27 cellular contexts compared by ENCODE assay signal in the genomic region with DNA sequence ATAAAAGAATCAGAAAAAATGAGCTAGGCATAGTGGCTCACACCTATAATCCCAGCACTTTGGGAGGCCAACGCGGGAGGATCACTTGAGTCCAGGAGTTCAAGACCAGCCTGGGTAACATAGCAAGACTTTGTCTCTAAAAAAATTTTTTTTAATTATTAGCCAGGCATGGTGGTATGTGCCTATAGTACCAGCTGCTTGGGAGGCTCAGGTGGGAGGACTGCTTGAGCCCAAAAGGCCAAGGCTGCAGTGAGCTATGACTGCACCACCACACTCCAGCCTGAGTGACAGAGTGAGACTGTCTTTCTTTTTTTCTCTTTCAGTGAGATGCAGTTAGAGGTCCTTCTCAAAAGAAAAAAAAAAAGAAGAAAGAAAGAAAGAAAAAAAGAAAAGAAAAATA.
"Had no signal": no experiment of that assay in that cellular context is flagged by ENCODE, and none has a peak within 500 bp of the region (broad histone marks: within the 10 kb centered on the region; RNA-seq: fewer than 3 reads in every experiment).

No MANE protein-coding gene starts in this region.

- H3K9me3 Mint-ChIP-seq: dendritic cell treated with granulocyte-macrophage colony-stimulating factor and Interleukin-4, amounts not matched to agents 40 ng/mL and 50 ng/mL, for 4 days; effector memory CD8-positive, alpha-beta T cell; endodermal cell had no signal

- H3K9me3 ChIP-seq: colonic mucosa, esophagus muscularis mucosa, esophagus squamous epithelium, gastrocnemius medialis, gastroesophageal sphincter, heart left ventricle, heart right ventricle had no signal

- H3K27ac Mint-ChIP-seq: effector memory CD8-positive, alpha-beta T cell; endodermal cell had no signal

- H3K4me3 Mint-ChIP-seq: dendritic cell treated with granulocyte-macrophage colony-stimulating factor and Interleukin-4, amounts not matched to agents 40 ng/mL and 50 ng/mL, for 4 days; effector memory CD8-positive, alpha-beta T cell; endodermal cell had no signal

- H3K4me1 ChIP-seq: esophagus muscularis mucosa, gastrocnemius medialis, gastroesophageal sphincter, heart left ventricle had no signal

- ATAC-seq: effector memory CD8-positive, alpha-beta T cell; foreskin keratinocyte; gastrocnemius medialis; gastroesophageal sphincter; heart left ventricle; heart right ventricle had no signal

- H3K27me3 ChIP-seq: colonic mucosa, dorsolateral prefrontal cortex, esophagus muscularis mucosa, esophagus squamous epithelium, foreskin keratinocyte, gastrocnemius medialis, gastroesophageal sphincter, heart left ventricle, heart right ventricle had no signal

- H3K4me3 ChIP-seq: colonic mucosa, coronary artery, dorsolateral prefrontal cortex, esophagus muscularis mucosa, esophagus squamous epithelium, gastrocnemius medialis, gastroesophageal sphincter, heart left ventricle, heart right ventricle had no signal

- FAIRE-seq: colon, endometrium, endothelial cell of umbilical vein, frontal cortex had no signal

- H3K27me3 Mint-ChIP-seq: dendritic cell treated with granulocyte-macrophage colony-stimulating factor and Interleukin-4, amounts not matched to agents 40 ng/mL and 50 ng/mL, for 4 days had no signal

- DNase-seq: colonic mucosa; cortex of kidney; dermis blood vessel endothelial cell; dorsolateral prefrontal cortex; effector CD4-positive, alpha-beta T cell; effector CD8-positive, alpha-beta T cell; effector memory CD4-positive, alpha-beta T cell; effector memory CD8-positive, alpha-beta T cell; endodermal cell; erythroblast; esophagus squamous epithelium; foreskin fibroblast; foreskin keratinocyte; foreskin melanocyte; gastrocnemius medialis; glutamatergic neuron; heart left ventricle; heart right ventricle had no signal

- H3K27ac ChIP-seq: colonic mucosa, coronary artery, dorsolateral prefrontal cortex, epithelial cell of prostate, esophagus muscularis mucosa, esophagus squamous epithelium, foreskin keratinocyte, gastrocnemius medialis, gastroesophageal sphincter, heart left ventricle, heart right ventricle had no signal

- H3K36me3 ChIP-seq: colonic mucosa, esophagus muscularis mucosa, esophagus squamous epithelium, gastrocnemius medialis, gastroesophageal sphincter, heart left ventricle, heart right ventricle had no signal
